22 cellular contexts compared by ENCODE assay signal in genomic region chr5:96991708-96992107, GRCh38.
"Had no signal": no experiment of that assay in that cellular context is flagged by ENCODE, and none has a peak within 500 bp of the region (broad histone marks: within the 10 kb centered on the region; RNA-seq: fewer than 3 reads in every experiment).

No MANE protein-coding gene starts in this region.

- H3K27ac ChIP-seq: cardiac muscle cell, epithelial cell of prostate, gastroesophageal sphincter, neural progenitor cell, thoracic aorta, vagina had no signal

- H3K4me3 ChIP-seq: cardiac muscle cell, gastroesophageal sphincter, neural progenitor cell, thoracic aorta, vagina had no signal

- H3K36me3 ChIP-seq: neural progenitor cell had no signal

- DNase-seq: activated CD4-positive, alpha-beta T cell treated with anti-CD3 and anti-CD28 coated beads for 4 hours; activated CD8-positive, alpha-beta memory T cell treated with anti-CD3 and anti-CD28 coated beads, Interleukin-2, amount 10 ng/mL, durations not matched to agents 7 days and 5 days; activated CD8-positive, alpha-beta T cell treated with anti-CD3 and anti-CD28 coated beads for 36 hours; activated T-cell treated with anti-CD3 and anti-CD28 coated beads for 4 hours; head of caudate nucleus; hypothalamus; left ventricle myocardium superior; mammary epithelial cell; posterior cingulate gyrus; stimulated activated CD4-positive, alpha-beta T cell treated with anti-CD3 and anti-CD28 coated beads, Interleukin-2, amount 100 ng/mL, for 48 hours; stimulated activated CD8-positive, alpha-beta memory T cell treated with anti-CD3 and anti-CD28 coated beads, Interleukin-4, amount 100 ng/mL, for 48 hours; stimulated activated naive CD4-positive, alpha-beta T cell treated with Interleukin-2 at 50 U/mL for 16 hours; T1000 had no signal

- H3K27me3 Mint-ChIP-seq: activated CD8-positive, alpha-beta memory T cell treated with anti-CD3 and anti-CD28 coated beads, Interleukin-2, amount 10 ng/mL, durations not matched to agents 7 days and 5 days; activated CD8-positive, alpha-beta T cell treated with anti-CD3 and anti-CD28 coated beads for 36 hours; type B pancreatic cell had no signal

- H3K4me3 Mint-ChIP-seq: activated CD8-positive, alpha-beta memory T cell treated with anti-CD3 and anti-CD28 coated beads, Interleukin-2, amount 10 ng/mL, durations not matched to agents 7 days and 5 days; activated CD8-positive, alpha-beta T cell treated with anti-CD3 and anti-CD28 coated beads for 36 hours; neural progenitor cell; type B pancreatic cell; WTC11 had no signal

- H3K4me1 Mint-ChIP-seq: neural progenitor cell had no signal

- H3K27ac Mint-ChIP-seq: activated CD8-positive, alpha-beta memory T cell treated with anti-CD3 and anti-CD28 coated beads, Interleukin-2, amount 10 ng/mL, durations not matched to agents 7 days and 5 days; neural progenitor cell; type B pancreatic cell; WTC11 had no signal

- H3K9me3 ChIP-seq: gastroesophageal sphincter, thoracic aorta, vagina had no signal

- H3K9me3 Mint-ChIP-seq: neural progenitor cell, type B pancreatic cell had no signal

- H3K27me3 ChIP-seq: cardiac muscle cell, gastroesophageal sphincter, neural progenitor cell, vagina had no signal

- H3K4me1 ChIP-seq: gastroesophageal sphincter, neural progenitor cell, vagina had no signal

- ATAC-seq: activated CD8-positive, alpha-beta memory T cell treated with anti-CD3 and anti-CD28 coated beads, Interleukin-2, amount 10 ng/mL, durations not matched to agents 7 days and 5 days; activated CD8-positive, alpha-beta T cell treated with anti-CD3 and anti-CD28 coated beads for 36 hours; gastroesophageal sphincter; left ventricle myocardium superior; sciatic nerve; WTC11 had no signal
